ENCODE assay signal across 11 cellular contexts in genomic region chr6:125931733-125932450, GRCh38. TPM values are rescaled to one million over a fixed set of nuclear protein-coding genes. Genes with fewer than 3 reads are reported as not detected.
DNase-seq lines count a peak whose midpoint lies in the region; ATAC-seq, FAIRE-seq and TF ChIP-seq lines count a peak whose summit lies in the region.
"Had no signal": no experiment of that assay in that cellular context is flagged by ENCODE, and none has a peak within 500 bp of the region (broad histone marks: within the 10 kb centered on the region; RNA-seq: fewer than 3 reads in every experiment).

No MANE protein-coding gene starts in this region.

- no TSS peak for BruUV-seq in endothelial cell of umbilical vein (replicated peaks; lab: Mats Ljungman, UMichigan)

- H3K27me3 ChIP-seq in endothelial cell of umbilical vein (ENCODE audit: control insufficient read depth in 2 of 2, insufficient read depth in 2 of 2, low read length in 2 of 2) (no peaks in the 10 kb centered on the region), upper lobe of right lung (no peaks in the 10 kb centered on the region)
- H3K27me3 ChIP-seq: right atrium auricular region, SJSA1 had no signal

- H3K4me1 ChIP-seq in endothelial cell of umbilical vein (ENCODE audit: control insufficient read depth, extremely low read depth, insufficient read depth, low read length), result no peaks in the 10 kb centered on the region
- no peaks in the 10 kb centered on the region for H3K4me1 ChIP-seq in upper lobe of right lung

- ATAC-seq in GM21360 (IDR thresholded peaks at IDR 0.05; ENCODE audit: unreplicated experiment) (peak; percentile 77), HG03378 (IDR thresholded peaks at IDR 0.05; ENCODE audit: unreplicated experiment) (peak; percentile 89), HG03135 (IDR thresholded peaks at IDR 0.05; ENCODE audit: unreplicated experiment) (no peak), upper lobe of right lung (no peak)

- no peak for TF ChIP-seq POLR2A in endothelial cell of umbilical vein (IDR thresholded peaks at IDR 0.05; ENCODE audit: low read depth, low read length)

- H3K4me2 ChIP-seq in endothelial cell of umbilical vein (ENCODE audit: insufficient read depth, low read length), result no peak overlapping the region

- intact Hi-C loops in endothelial cell of umbilical vein (cut with micrococcal nuclease) (no loop called here), upper lobe of right lung (cut with DNase I) (no loop called here)

- POLR2A ChIA-PET in endothelial cell of umbilical vein (lab: Charles Lee), result no interaction called here

- FAIRE-seq in GM18507 (lab: Jason Lieb, UNC) (peak; percentile 31), endothelial cell of umbilical vein (lab: Jason Lieb, UNC) (peak; percentile 76)

- H4K20me1 ChIP-seq in endothelial cell of umbilical vein (replicated peaks; ENCODE audit: control insufficient read depth, extremely low read depth, insufficient read depth, low read length), result no peaks in the 10 kb centered on the region

- no peaks in the 10 kb centered on the region for H3K9me3 ChIP-seq in endothelial cell of umbilical vein (replicated peaks; ENCODE audit: control insufficient read depth, insufficient read depth, low read length)
- no peaks in the 10 kb centered on the region for H3K9me3 ChIP-seq in upper lobe of right lung
- H3K9me3 ChIP-seq: right atrium auricular region, SJSA1 had no signal

- dilution Hi-C loops in endothelial cell of umbilical vein (cut with MboI; ENCODE audit: extremely low pct_ligation_motif_present, low sequenced_read_pairs), result no loop called here

- DNase-seq in GM18507 (ENCODE audit: extremely low spot score, insufficient read length, low read depth) (no peak), endothelial cell of umbilical vein (ENCODE audit: low read depth, low spot score) (peak; percentile 38), OCI-M2 (lab: John Stamatoyannopoulos, UW; ENCODE audit: unreplicated experiment) (no peak), upper lobe of right lung (no peak), NCI-H146 (lab: John Stamatoyannopoulos, UW) (no peak)
- DNase-seq: NCI-H446 had no signal

- CTCF ChIA-PET in endothelial cell of umbilical vein (lab: Charles Lee), result interaction anchor here (0.9 to 1.1 kb wide), 4 partner anchors 14 to 24 kb away, joined by 3 to 5 read pairs (median 4); partner anchors contain the start of gene HINT3

- H3K4me3 ChIP-seq in endothelial cell of umbilical vein (replicated peaks in 1 of 3; ENCODE audit: insufficient read depth in 1 of 3, low read depth in 1 of 3, low read length in 3 of 3) (no peak overlapping the region), upper lobe of right lung (no peak overlapping the region)
- H3K4me3 ChIP-seq: right atrium auricular region, SJSA1 had no signal

- no peak overlapping the region for H3K9ac ChIP-seq in endothelial cell of umbilical vein (replicated peaks; ENCODE audit: extremely low read depth, insufficient read depth, low read length)

- H3K9me1 ChIP-seq in endothelial cell of umbilical vein (replicated peaks; ENCODE audit: control insufficient read depth, extremely low read depth, insufficient read depth, low read length), result no peaks in the 10 kb centered on the region

- H3K27ac ChIP-seq in endothelial cell of umbilical vein (ENCODE audit: insufficient read depth, low read depth, low read length) (no peak overlapping the region), upper lobe of right lung (no peak overlapping the region)
- H3K27ac ChIP-seq: right atrium auricular region, SJSA1 had no signal

- H3K36me3 ChIP-seq in endothelial cell of umbilical vein (ENCODE audit: control insufficient read depth in 2 of 2, extremely low read depth in 1 of 2, insufficient read depth in 2 of 2, low read length in 2 of 2), result peaks cover 2 to 7% of the 10 kb centered on the region in 2 experiments
- H3K36me3 ChIP-seq in upper lobe of right lung, result peaks cover 44% of the 10 kb centered on the region
- H3K36me3 ChIP-seq: SJSA1 had no signal

- no peak overlapping the region for H2AFZ ChIP-seq in endothelial cell of umbilical vein (ENCODE audit: low read depth, low read length)

- H3K79me2 ChIP-seq in endothelial cell of umbilical vein (ENCODE audit: control insufficient read depth, insufficient read depth, low read length), result no peaks in the 10 kb centered on the region

- TF ChIP-seq CTCF in endothelial cell of umbilical vein (IDR thresholded peaks at IDR 0.05; ENCODE audit: extremely low read depth in 1 of 2, insufficient read depth in 1 of 2, low read depth in 1 of 2, low read length in 2 of 2) (no peak), upper lobe of right lung (IDR thresholded peaks at IDR 0.05) (no peak)

TF ChIP-seq in endothelial cell of umbilical vein, 7 proteins besides CTCF, POLR2A, EP300 and RAD21:
- TF ChIP-seq EZH2 (IDR thresholded peaks at IDR 0.05; ENCODE audit: borderline replicate concordance, low read depth, low read length, severe bottlenecking), result no peak
- no peak for TF ChIP-seq MYC (IDR thresholded peaks at IDR 0.05; ENCODE audit: low read depth, low read length)
- TF ChIP-seq, protein P1, sequence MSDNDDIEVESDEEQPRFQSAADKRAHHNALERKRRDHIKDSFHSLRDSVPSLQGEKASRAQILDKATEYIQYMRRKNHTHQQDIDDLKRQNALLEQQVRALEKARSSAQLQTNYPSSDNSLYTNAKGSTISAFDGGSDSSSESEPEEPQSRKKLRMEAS (IDR thresholded peaks at IDR 0.05; ENCODE audit: insufficient read depth, insufficient read length), result no peak
- TF ChIP-seq GATA2 (IDR thresholded peaks at IDR 0.05; ENCODE audit: insufficient read depth, insufficient read length, low read depth, low read length), result no peak
- TF ChIP-seq POLR2AphosphoS5 (IDR thresholded peaks at IDR 0.05; ENCODE audit: insufficient read depth, low read depth, low read length), result no peak
- TF ChIP-seq FOS (IDR thresholded peaks at IDR 0.05; ENCODE audit: borderline replicate concordance, insufficient read depth, low read length), result no peak
TF ChIP-seq in endothelial cell of umbilical vein: peak in this region for 0.

RNA-seq across cellular contexts. Expression of gene HINT3, which starts 24.7 kb away (rescaled TPM):
- 8.4 and 9.7 TPM in 2 replicates for total RNA-seq in endothelial cell of umbilical vein
- 1.1 and 1.8 TPM in 2 replicates for polyA plus RNA-seq in endothelial cell of umbilical vein
- 1.9 and 2.1 TPM in 2 replicates for polyA plus RNA-seq in endothelial cell of umbilical vein (2011; cell fraction: cytosol; rRNA removed)
- 0.66 and 1.0 TPM in 2 replicates for polyA plus RNA-seq in endothelial cell of umbilical vein (2011; cell fraction: nucleus; rRNA removed)
- polyA plus RNA-seq in endothelial cell of umbilical vein (2012), result 9.3 TPM in 2 replicates
- 1.2 and 1.9 TPM in 2 replicates for polyA minus RNA-seq in endothelial cell of umbilical vein
- polyA minus RNA-seq in endothelial cell of umbilical vein (2011; cell fraction: cytosol; rRNA and poly(A)+ RNA removed), result 5.6 TPM
- polyA minus RNA-seq in endothelial cell of umbilical vein (2011; cell fraction: nucleus; rRNA and poly(A)+ RNA removed), result 1.7 TPM in 2 replicates
- total RNA-seq in upper lobe of right lung, result 27.9 TPM

RNA-seq across cellular contexts. Expression of gene TRMT11, which starts 54.4 kb away (rescaled TPM):
- total RNA-seq in endothelial cell of umbilical vein (10.7 and 11.3 TPM in 2 replicates), upper lobe of right lung (17.7 TPM)
- 4.0 and 5.1 TPM in 2 replicates for polyA plus RNA-seq in endothelial cell of umbilical vein
- 5.6 and 5.8 TPM in 2 replicates for polyA plus RNA-seq in endothelial cell of umbilical vein (2011; cell fraction: cytosol; rRNA removed)
- 30.8 and 46.7 TPM in 2 replicates for polyA plus RNA-seq in endothelial cell of umbilical vein (2011; cell fraction: nucleus; rRNA removed)
- polyA plus RNA-seq in endothelial cell of umbilical vein (2012), result 7.0 and 7.9 TPM in 2 replicates
- polyA minus RNA-seq in endothelial cell of umbilical vein, result 9.7 and 16.8 TPM in 2 replicates
- polyA minus RNA-seq in endothelial cell of umbilical vein (2011; cell fraction: cytosol; rRNA and poly(A)+ RNA removed), result 9.0 TPM
- 36.0 and 52.9 TPM in 2 replicates for polyA minus RNA-seq in endothelial cell of umbilical vein (2011; cell fraction: nucleus; rRNA and poly(A)+ RNA removed)

Comparison
In these comparisons a context has a peak if more than half of its experiments do, and no peak if none do; other contexts are left out.
1. ATAC-seq: peak in GM21360 (single experiment) and HG03378 (single experiment); none in HG03135 (single experiment) and upper lobe of right lung (single experiment).